ENCODE assay signal across 1 cellular context in genomic region chr21:35025206-35026152, GRCh38.
TF ChIP-seq lines count a peak whose summit lies in the region.

No MANE protein-coding gene starts in this region.

TF ChIP-seq in K562, 482 proteins besides CTCF, POLR2A, EP300 and RAD21 (continues in another document):
- TF ChIP-seq CEBPG (CRISPR knock-in tag; IDR thresholded peaks at IDR 0.05) (peak; percentile 23; the same call in 1 of the 2 replicates), CEBPG (tag; conservative IDR thresholded peaks at IDR 0.05 in 1 of 2, IDR thresholded peaks at IDR 0.05 in 1 of 2) (peak; percentile 72 to 85), L3MBTL2 (IDR thresholded peaks at IDR 0.05) (0 out of 2 replicates have a peak, but pooled peaks have one; percentile 14), ZNF23 (CRISPR knock-in tag; IDR thresholded peaks at IDR 0.05) (no peak), MTA3 (IDR thresholded peaks at IDR 0.05; ENCODE audit: borderline replicate concordance) (no peak), CHD1 (IDR thresholded peaks at IDR 0.05; ENCODE audit: low read length) (no peak), SMARCA4 (IDR thresholded peaks at IDR 0.05) (no peak), ASH1L (IDR thresholded peaks at IDR 0.05; ENCODE audit: borderline replicate concordance, low read depth, partially characterized antibody) (no peak), PKNOX1 (IDR thresholded peaks at IDR 0.05) (no peak), DNMT1 (IDR thresholded peaks at IDR 0.05) (no peak), ZNF239 (CRISPR knock-in tag; IDR thresholded peaks at IDR 0.05) (peak; percentile 4; the same call in 1 of the 2 replicates), CXXC5 (CRISPR knock-in tag; IDR thresholded peaks at IDR 0.05) (0 out of 2 replicates have a peak, but pooled peaks have one; percentile 8), ZBTB1 (CRISPR knock-in tag; IDR thresholded peaks at IDR 0.05; ENCODE audit: borderline replicate concordance, low read depth) (no peak), POU5F1 (IDR thresholded peaks at IDR 0.05; ENCODE audit: borderline replicate concordance, low read depth, low read length, partially characterized antibody) (no peak), ZNF778 (CRISPR knock-in tag; IDR thresholded peaks at IDR 0.05) (no peak), MEF2D (tag; conservative IDR thresholded peaks at IDR 0.05; ENCODE audit: low read depth) (no peak), CTBP1 (IDR thresholded peaks at IDR 0.05; ENCODE audit: borderline replicate concordance) (no peak), RBBP5 (IDR thresholded peaks at IDR 0.05; ENCODE audit: borderline replicate concordance, insufficient read depth, low read length, poor library complexity, severe bottlenecking) (no peak)
- TF ChIP-seq, protein P1, sequence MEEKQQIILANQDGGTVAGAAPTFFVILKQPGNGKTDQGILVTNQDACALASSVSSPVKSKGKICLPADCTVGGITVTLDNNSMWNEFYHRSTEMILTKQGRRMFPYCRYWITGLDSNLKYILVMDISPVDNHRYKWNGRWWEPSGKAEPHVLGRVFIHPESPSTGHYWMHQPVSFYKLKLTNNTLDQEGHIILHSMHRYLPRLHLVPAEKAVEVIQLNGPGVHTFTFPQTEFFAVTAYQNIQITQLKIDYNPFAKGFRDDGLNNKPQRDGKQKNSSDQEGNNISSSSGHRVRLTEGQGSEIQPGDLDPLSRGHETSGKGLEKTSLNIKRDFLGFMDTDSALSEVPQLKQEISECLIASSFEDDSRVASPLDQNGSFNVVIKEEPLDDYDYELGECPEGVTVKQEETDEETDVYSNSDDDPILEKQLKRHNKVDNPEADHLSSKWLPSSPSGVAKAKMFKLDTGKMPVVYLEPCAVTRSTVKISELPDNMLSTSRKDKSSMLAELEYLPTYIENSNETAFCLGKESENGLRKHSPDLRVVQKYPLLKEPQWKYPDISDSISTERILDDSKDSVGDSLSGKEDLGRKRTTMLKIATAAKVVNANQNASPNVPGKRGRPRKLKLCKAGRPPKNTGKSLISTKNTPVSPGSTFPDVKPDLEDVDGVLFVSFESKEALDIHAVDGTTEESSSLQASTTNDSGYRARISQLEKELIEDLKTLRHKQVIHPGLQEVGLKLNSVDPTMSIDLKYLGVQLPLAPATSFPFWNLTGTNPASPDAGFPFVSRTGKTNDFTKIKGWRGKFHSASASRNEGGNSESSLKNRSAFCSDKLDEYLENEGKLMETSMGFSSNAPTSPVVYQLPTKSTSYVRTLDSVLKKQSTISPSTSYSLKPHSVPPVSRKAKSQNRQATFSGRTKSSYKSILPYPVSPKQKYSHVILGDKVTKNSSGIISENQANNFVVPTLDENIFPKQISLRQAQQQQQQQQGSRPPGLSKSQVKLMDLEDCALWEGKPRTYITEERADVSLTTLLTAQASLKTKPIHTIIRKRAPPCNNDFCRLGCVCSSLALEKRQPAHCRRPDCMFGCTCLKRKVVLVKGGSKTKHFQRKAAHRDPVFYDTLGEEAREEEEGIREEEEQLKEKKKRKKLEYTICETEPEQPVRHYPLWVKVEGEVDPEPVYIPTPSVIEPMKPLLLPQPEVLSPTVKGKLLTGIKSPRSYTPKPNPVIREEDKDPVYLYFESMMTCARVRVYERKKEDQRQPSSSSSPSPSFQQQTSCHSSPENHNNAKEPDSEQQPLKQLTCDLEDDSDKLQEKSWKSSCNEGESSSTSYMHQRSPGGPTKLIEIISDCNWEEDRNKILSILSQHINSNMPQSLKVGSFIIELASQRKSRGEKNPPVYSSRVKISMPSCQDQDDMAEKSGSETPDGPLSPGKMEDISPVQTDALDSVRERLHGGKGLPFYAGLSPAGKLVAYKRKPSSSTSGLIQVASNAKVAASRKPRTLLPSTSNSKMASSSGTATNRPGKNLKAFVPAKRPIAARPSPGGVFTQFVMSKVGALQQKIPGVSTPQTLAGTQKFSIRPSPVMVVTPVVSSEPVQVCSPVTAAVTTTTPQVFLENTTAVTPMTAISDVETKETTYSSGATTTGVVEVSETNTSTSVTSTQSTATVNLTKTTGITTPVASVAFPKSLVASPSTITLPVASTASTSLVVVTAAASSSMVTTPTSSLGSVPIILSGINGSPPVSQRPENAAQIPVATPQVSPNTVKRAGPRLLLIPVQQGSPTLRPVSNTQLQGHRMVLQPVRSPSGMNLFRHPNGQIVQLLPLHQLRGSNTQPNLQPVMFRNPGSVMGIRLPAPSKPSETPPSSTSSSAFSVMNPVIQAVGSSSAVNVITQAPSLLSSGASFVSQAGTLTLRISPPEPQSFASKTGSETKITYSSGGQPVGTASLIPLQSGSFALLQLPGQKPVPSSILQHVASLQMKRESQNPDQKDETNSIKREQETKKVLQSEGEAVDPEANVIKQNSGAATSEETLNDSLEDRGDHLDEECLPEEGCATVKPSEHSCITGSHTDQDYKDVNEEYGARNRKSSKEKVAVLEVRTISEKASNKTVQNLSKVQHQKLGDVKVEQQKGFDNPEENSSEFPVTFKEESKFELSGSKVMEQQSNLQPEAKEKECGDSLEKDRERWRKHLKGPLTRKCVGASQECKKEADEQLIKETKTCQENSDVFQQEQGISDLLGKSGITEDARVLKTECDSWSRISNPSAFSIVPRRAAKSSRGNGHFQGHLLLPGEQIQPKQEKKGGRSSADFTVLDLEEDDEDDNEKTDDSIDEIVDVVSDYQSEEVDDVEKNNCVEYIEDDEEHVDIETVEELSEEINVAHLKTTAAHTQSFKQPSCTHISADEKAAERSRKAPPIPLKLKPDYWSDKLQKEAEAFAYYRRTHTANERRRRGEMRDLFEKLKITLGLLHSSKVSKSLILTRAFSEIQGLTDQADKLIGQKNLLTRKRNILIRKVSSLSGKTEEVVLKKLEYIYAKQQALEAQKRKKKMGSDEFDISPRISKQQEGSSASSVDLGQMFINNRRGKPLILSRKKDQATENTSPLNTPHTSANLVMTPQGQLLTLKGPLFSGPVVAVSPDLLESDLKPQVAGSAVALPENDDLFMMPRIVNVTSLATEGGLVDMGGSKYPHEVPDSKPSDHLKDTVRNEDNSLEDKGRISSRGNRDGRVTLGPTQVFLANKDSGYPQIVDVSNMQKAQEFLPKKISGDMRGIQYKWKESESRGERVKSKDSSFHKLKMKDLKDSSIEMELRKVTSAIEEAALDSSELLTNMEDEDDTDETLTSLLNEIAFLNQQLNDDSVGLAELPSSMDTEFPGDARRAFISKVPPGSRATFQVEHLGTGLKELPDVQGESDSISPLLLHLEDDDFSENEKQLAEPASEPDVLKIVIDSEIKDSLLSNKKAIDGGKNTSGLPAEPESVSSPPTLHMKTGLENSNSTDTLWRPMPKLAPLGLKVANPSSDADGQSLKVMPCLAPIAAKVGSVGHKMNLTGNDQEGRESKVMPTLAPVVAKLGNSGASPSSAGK (IDR thresholded peaks at IDR 0.05), result peak; percentile 63
- TF ChIP-seq, protein P2, sequence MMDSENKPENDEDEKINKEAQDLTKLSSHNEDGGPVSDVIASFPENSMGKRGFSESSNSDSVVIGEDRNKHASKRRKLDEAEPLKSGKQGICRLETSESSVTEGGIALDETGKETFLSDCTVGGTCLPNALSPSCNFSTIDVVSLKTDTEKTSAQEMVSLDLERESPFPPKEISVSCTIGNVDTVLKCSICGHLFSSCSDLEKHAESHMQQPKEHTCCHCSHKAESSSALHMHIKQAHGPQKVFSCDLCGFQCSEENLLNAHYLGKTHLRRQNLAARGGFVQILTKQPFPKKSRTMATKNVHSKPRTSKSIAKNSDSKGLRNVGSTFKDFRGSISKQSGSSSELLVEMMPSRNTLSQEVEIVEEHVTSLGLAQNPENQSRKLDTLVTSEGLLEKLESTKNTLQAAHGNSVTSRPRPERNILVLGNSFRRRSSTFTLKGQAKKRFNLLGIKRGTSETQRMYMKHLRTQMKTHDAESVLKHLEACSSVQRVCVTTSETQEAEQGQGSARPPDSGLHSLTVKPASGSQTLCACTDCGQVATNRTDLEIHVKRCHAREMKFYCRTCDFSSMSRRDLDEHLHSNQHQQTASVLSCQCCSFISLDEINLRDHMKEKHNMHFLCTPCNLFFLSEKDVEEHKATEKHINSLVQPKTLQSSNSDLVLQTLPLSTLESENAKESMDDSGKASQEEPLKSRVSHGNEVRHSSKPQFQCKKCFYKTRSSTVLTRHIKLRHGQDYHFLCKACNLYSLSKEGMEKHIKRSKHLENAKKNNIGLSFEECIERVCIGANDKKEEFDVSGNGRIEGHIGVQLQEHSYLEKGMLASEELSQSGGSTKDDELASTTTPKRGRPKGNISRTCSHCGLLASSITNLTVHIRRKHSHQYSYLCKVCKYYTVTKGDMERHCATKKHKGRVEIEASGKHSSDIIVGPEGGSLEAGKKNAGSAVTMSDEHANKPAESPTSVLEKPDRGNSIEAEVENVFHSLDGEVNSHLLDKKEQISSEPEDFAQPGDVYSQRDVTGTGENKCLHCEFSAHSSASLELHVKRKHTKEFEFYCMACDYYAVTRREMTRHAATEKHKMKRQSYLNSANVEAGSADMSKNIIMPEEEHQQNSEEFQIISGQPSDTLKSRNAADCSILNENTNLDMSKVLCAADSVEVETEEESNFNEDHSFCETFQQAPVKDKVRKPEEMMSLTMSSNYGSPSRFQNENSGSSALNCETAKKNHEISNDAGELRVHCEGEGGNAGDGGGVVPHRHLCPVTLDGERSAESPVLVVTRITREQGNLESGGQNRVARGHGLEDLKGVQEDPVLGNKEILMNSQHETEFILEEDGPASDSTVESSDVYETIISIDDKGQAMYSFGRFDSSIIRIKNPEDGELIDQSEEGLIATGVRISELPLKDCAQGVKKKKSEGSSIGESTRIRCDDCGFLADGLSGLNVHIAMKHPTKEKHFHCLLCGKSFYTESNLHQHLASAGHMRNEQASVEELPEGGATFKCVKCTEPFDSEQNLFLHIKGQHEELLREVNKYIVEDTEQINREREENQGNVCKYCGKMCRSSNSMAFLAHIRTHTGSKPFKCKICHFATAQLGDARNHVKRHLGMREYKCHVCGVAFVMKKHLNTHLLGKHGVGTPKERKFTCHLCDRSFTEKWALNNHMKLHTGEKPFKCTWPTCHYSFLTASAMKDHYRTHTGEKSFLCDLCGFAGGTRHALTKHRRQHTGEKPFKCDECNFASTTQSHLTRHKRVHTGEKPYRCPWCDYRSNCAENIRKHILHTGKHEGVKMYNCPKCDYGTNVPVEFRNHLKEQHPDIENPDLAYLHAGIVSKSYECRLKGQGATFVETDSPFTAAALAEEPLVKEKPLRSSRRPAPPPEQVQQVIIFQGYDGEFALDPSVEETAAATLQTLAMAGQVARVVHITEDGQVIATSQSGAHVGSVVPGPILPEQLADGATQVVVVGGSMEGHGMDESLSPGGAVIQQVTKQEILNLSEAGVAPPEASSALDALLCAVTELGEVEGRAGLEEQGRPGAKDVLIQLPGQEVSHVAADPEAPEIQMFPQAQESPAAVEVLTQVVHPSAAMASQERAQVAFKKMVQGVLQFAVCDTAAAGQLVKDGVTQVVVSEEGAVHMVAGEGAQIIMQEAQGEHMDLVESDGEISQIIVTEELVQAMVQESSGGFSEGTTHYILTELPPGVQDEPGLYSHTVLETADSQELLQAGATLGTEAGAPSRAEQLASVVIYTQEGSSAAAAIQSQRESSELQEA (IDR thresholded peaks at IDR 0.05; ENCODE audit: low read depth), result no peak
- TF ChIP-seq, protein P3, sequence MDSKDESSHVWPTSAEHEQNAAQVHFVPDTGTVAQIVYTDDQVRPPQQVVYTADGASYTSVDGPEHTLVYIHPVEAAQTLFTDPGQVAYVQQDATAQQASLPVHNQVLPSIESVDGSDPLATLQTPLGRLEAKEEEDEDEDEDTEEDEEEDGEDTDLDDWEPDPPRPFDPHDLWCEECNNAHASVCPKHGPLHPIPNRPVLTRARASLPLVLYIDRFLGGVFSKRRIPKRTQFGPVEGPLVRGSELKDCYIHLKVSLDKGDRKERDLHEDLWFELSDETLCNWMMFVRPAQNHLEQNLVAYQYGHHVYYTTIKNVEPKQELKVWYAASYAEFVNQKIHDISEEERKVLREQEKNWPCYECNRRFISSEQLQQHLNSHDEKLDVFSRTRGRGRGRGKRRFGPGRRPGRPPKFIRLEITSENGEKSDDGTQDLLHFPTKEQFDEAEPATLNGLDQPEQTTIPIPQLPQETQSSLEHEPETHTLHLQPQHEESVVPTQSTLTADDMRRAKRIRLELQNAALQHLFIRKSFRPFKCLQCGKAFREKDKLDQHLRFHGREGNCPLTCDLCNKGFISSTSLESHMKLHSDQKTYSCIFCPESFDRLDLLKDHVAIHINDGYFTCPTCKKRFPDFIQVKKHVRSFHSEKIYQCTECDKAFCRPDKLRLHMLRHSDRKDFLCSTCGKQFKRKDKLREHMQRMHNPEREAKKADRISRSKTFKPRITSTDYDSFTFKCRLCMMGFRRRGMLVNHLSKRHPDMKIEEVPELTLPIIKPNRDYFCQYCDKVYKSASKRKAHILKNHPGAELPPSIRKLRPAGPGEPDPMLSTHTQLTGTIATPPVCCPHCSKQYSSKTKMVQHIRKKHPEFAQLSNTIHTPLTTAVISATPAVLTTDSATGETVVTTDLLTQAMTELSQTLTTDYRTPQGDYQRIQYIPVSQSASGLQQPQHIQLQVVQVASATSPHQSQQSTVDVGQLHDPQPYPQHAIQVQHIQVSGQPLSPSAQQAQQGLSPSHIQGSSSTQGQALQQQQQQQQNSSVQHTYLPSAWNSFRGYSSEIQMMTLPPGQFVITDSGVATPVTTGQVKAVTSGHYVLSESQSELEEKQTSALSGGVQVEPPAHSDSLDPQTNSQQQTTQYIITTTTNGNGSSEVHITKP (IDR thresholded peaks at IDR 0.05; ENCODE audit: partially characterized antibody), result no peak
- TF ChIP-seq, protein P4, sequence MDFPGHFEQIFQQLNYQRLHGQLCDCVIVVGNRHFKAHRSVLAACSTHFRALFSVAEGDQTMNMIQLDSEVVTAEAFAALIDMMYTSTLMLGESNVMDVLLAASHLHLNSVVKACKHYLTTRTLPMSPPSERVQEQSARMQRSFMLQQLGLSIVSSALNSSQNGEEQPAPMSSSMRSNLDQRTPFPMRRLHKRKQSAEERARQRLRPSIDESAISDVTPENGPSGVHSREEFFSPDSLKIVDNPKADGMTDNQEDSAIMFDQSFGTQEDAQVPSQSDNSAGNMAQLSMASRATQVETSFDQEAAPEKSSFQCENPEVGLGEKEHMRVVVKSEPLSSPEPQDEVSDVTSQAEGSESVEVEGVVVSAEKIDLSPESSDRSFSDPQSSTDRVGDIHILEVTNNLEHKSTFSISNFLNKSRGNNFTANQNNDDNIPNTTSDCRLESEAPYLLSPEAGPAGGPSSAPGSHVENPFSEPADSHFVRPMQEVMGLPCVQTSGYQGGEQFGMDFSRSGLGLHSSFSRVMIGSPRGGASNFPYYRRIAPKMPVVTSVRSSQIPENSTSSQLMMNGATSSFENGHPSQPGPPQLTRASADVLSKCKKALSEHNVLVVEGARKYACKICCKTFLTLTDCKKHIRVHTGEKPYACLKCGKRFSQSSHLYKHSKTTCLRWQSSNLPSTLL (IDR thresholded peaks at IDR 0.05), result no peak
